ENCODE assay signal across 3 cellular contexts in the genomic region with DNA sequence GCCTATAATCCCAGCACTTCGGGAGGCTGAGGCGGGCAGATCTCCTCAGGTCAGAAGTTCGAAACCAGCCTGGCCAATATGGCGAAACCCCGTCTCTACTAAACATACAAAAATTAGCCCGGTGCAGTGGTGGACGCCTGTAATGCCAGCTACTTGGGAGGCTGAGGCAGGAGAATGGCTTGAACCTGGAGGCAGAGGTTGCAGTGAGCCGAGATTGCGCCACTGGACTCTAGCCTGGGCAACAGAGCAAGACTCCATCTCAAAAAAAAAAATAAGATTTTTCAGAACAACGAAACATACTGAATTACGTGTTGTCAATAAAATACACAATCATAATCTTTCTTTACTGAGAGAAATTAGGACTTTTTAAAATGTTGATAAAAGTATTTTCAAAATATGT.
TF ChIP-seq lines count a peak whose summit lies in the region.
"Not testable (repeated sequence)": the region's sequence is repeated elsewhere in the genome, so short reads cannot be mapped to it uniquely, and the experiment has no call there.

No MANE protein-coding gene starts in this region.

TF ChIP-seq in WTC11, 78 proteins besides CTCF, POLR2A, EP300 and RAD21:
- TF ChIP-seq ZNF121 (CRISPR knock-in tag; IDR thresholded peaks at IDR 0.05), result 0 out of 2 replicates have a peak, but pooled peaks have one; percentile 17
TF ChIP-seq in WTC11: peak in this region for 1; not testable (repeated sequence) for 77.

TF ChIP-seq in K562, 482 proteins besides CTCF, POLR2A, EP300 and RAD21:
- TF ChIP-seq CEBPG (CRISPR knock-in tag; IDR thresholded peaks at IDR 0.05) (peak; percentile 24; the same call in 1 of the 2 replicates), ZNF121 (CRISPR knock-in tag; conservative IDR thresholded peaks at IDR 0.05) (peak; percentile 93)
- not testable (repeated sequence) for TF ChIP-seq CEBPG (tag; conservative IDR thresholded peaks at IDR 0.05 in 1 of 2, IDR thresholded peaks at IDR 0.05 in 1 of 2)

TF ChIP-seq in HepG2, 621 proteins besides CTCF, POLR2A, EP300 and RAD21:
- peak; percentile 26; the same call in 1 of the 2 replicates for TF ChIP-seq ZNF121 (CRISPR knock-in tag; IDR thresholded peaks at IDR 0.05)
